ENCODE assay signal across 15 cellular contexts in the genomic region with DNA sequence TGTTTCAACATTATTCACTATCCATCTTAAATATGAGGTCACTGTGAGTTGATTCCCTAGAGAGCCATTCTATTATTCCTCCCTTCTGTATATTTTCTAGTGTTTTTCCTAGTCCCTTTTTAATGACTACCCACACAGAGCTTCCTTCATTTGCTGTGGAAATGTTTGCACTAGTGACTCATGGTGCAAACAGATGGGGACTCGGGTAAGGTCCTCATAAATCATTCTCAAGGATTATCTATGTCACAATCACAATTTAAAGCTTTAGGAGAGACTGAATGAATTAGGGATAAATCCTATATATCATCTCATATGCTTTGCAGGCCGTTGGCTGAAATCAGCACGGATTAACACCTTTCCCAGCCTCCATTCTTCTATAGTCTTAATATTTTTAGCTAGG.
A peak's percentile ranks its signal among the peaks of the same experiment; 100 is the strongest.
DNase-seq lines count a peak whose midpoint lies in the region; ATAC-seq and FAIRE-seq lines count a peak whose summit lies in the region.
"Had no signal": no experiment of that assay in that cellular context is flagged by ENCODE, and none has a peak within 500 bp of the region (broad histone marks: within the 10 kb centered on the region; RNA-seq: fewer than 3 reads in every experiment).

No MANE protein-coding gene starts in this region.

- no peaks in the 10 kb centered on the region for H3K27me3 ChIP-seq in adipocyte (replicated peaks; ENCODE audit: control insufficient read depth, insufficient read depth, low read length)

- H3K4me1 Mint-ChIP-seq in effector memory CD8-positive, alpha-beta T cell (ENCODE audit: low read depth in 2 of 2): no peaks in the 10 kb centered on the region
- H3K4me1 Mint-ChIP-seq: mesothelial cell of epicardium had no signal

- peak; percentile 9 for DNase-seq in NCI-H187 treated with DMSO at 0.1 percent for 48 hours (lab: John Stamatoyannopoulos, UW)
- DNase-seq in NCI-H187 (lab: John Stamatoyannopoulos, UW): no peak
- DNase-seq in NCI-H345 (lab: John Stamatoyannopoulos, UW): peak; percentile 75
- peak; percentile 31 for DNase-seq in adipocyte (ENCODE audit: low read depth)
- DNase-seq in urothelium cell line (ENCODE audit: low spot score): peak; percentile 4
- DNase-seq in effector memory CD8-positive, alpha-beta T cell: no peak
- DNase-seq: 8988T; activated CD4-positive, alpha-beta memory T cell treated with anti-CD3 and anti-CD28 coated beads for 36 hours; activated effector memory CD4-positive, alpha-beta T cell treated with Interleukin-2 at 50 U/mL for 16 hours; dermis blood vessel endothelial cell; IMR-90; stimulated activated CD4-positive, alpha-beta T cell treated with anti-CD3 and anti-CD28 coated beads, Interleukin-15, amount 100 ng/mL, for 24 hours had no signal

- no peaks in the 10 kb centered on the region for H3K27me3 Mint-ChIP-seq in effector memory CD8-positive, alpha-beta T cell
- H3K27me3 Mint-ChIP-seq: activated CD4-positive, alpha-beta memory T cell treated with anti-CD3 and anti-CD28 coated beads for 36 hours had no signal

- H3K4me1 ChIP-seq in adipocyte (ENCODE audit: control insufficient read depth, insufficient read depth, low read length): no peaks in the 10 kb centered on the region

- H3K4me3 ChIP-seq in adipocyte (ENCODE audit: low read length): no peak overlapping the region

- no peak overlapping the region for H3K9ac ChIP-seq in adipocyte (ENCODE audit: low read length)

- no peaks in the 10 kb centered on the region for H3K36me3 ChIP-seq in adipocyte (ENCODE audit: control insufficient read depth, insufficient read depth, low read length, severe bottlenecking)

- peaks cover 4% of the 10 kb centered on the region for H3K9me3 ChIP-seq in adipocyte (ENCODE audit: control insufficient read depth, low read length)

- FAIRE-seq in urothelium cell line (lab: Jason Lieb, UNC): no peak

- H3K36me3 Mint-ChIP-seq in effector memory CD8-positive, alpha-beta T cell (ENCODE audit: insufficient read depth): no peaks in the 10 kb centered on the region
- H3K36me3 Mint-ChIP-seq: activated CD4-positive, alpha-beta memory T cell treated with anti-CD3 and anti-CD28 coated beads for 36 hours; mesothelial cell of epicardium had no signal

- peaks cover 6 to 9% of the 10 kb centered on the region in 2 donors for H3K9me3 Mint-ChIP-seq in effector memory CD8-positive, alpha-beta T cell

- H3K4me3 Mint-ChIP-seq in effector memory CD8-positive, alpha-beta T cell: no peak overlapping the region
- H3K4me3 Mint-ChIP-seq: activated CD4-positive, alpha-beta memory T cell treated with anti-CD3 and anti-CD28 coated beads for 36 hours; mesothelial cell of epicardium had no signal

- ATAC-seq in HG02852 (IDR thresholded peaks at IDR 0.05; ENCODE audit: unreplicated experiment) (no peak), GM18511 (IDR thresholded peaks at IDR 0.05; ENCODE audit: unreplicated experiment) (no peak)
- no peak for ATAC-seq in effector memory CD8-positive, alpha-beta T cell (replicated peaks)

- H3K27ac Mint-ChIP-seq in effector memory CD8-positive, alpha-beta T cell: no peak overlapping the region
- H3K27ac Mint-ChIP-seq: activated CD4-positive, alpha-beta memory T cell treated with anti-CD3 and anti-CD28 coated beads for 36 hours; mesothelial cell of epicardium had no signal

Comparison
In these comparisons a context has a peak if more than half of its experiments do, and no peak if none do; other contexts are left out.
1. DNase-seq: peak in NCI-H187 treated with DMSO at 0.1 percent for 48 hours (single experiment), NCI-H345 (single experiment), adipocyte (single experiment) and urothelium cell line (single experiment); none in NCI-H187 (0 of 2) and effector memory CD8-positive, alpha-beta T cell (0 of 3).